19 cellular contexts compared by ENCODE assay signal in genomic region chr5:89849819-89850515, GRCh38.
A peak's percentile ranks its signal among the peaks of the same experiment; 100 is the strongest.
DNase-seq lines count a peak whose midpoint lies in the region; ATAC-seq lines count a peak whose summit lies in the region.
"Had no signal": no experiment of that assay in that cellular context is flagged by ENCODE, and none has a peak within 500 bp of the region (broad histone marks: within the 10 kb centered on the region; RNA-seq: fewer than 3 reads in every experiment).

No MANE protein-coding gene starts in this region.

- ATAC-seq in GM18511 (IDR thresholded peaks at IDR 0.05; ENCODE audit: unreplicated experiment) = peak; percentile 56
- peak; percentile 72 for ATAC-seq in HG02610 (IDR thresholded peaks at IDR 0.05; ENCODE audit: unreplicated experiment)
- no peak for ATAC-seq in GM19463 (IDR thresholded peaks at IDR 0.05; ENCODE audit: unreplicated experiment)
- ATAC-seq: activated T-cell treated with anti-CD3 and anti-CD28 coated beads, Interleukin-2, amount 50 U/mL, for 4 hours; body of pancreas; effector memory CD8-positive, alpha-beta T cell; left colon; natural killer cell; sciatic nerve; stimulated activated effector memory CD8-positive, alpha-beta T cell treated with anti-CD3 and anti-CD28 coated beads, Interleukin-12 subunit alpha, Interleukin-12 subunit beta, amount 100 ng/mL, for 72 hours had no signal

- peak; percentile 24 for DNase-seq in amniotic epithelial cell (ENCODE audit: low read depth)
- peak; percentile 15 for DNase-seq in left kidney (ENCODE audit: low read depth, low spot score)
- DNase-seq in NOMO-1 (lab: John Stamatoyannopoulos, UW; ENCODE audit: unreplicated experiment in 2 of 2) = no peak
- DNase-seq in NCI-H510A treated with DMSO at 0.1 percent for 48 hours (lab: John Stamatoyannopoulos, UW) = no peak
- no peak for DNase-seq in activated CD4-positive, CD25-positive, alpha-beta regulatory T cell (lab: John Stamatoyannopoulos, UW)
- DNase-seq: activated CD4-positive, alpha-beta T cell treated with anti-CD3 and anti-CD28 coated beads, Interleukin-2, amount 10 ng/mL, durations not matched to agents 24 days and 14 days; activated T-cell treated with anti-CD3 and anti-CD28 coated beads, Interleukin-2, amount 50 U/mL, for 4 hours; body of pancreas; effector memory CD8-positive, alpha-beta T cell; left colon; natural killer cell; NCI-H1417 treated with DMSO at 0.1 percent for 48 hours; NCI-H524; stimulated activated CD4-positive, alpha-beta T cell treated with anti-CD3 and anti-CD28 coated beads, Interleukin-4, amount 100 ng/mL, for 24 hours had no signal

Comparison
In these comparisons a context has a peak if more than half of its experiments do, and no peak if none do; other contexts are left out.
1. DNase-seq: peak in amniotic epithelial cell (single experiment) and left kidney (single experiment); none in NOMO-1 (0 of 2), NCI-H510A treated with DMSO at 0.1 percent for 48 hours (single experiment) and activated CD4-positive, CD25-positive, alpha-beta regulatory T cell (0 of 4).